In the genomic region with DNA sequence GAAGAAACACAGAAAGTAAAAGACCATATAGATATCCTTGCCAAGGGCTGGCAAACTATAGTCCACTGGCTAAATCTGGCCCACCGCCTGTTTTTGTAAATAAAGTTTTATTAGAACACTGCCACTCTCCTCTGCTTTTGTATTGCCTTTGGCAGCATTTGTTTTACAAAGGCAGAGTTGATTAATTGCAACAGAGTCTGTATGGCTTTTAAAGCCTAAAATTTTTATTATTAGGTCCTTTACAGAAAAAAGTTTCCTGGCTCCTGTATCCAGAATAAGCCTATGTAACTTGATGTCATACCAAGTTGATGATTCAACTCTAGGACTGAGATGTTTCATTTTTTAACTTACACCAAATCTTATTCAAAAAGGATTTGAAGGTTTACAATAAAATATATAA, we compare ENCODE assay signal across 17 cellular contexts. TPM values are rescaled to one million over a fixed set of nuclear protein-coding genes. Genes with fewer than 3 reads are reported as not detected.
A peak's percentile ranks its signal among the peaks of the same experiment; 100 is the strongest.
DNase-seq lines count a peak whose midpoint lies in the region; ATAC-seq and TF ChIP-seq lines count a peak whose summit lies in the region.
"Had no signal": no experiment of that assay in that cellular context is flagged by ENCODE, and none has a peak within 500 bp of the region (broad histone marks: within the 10 kb centered on the region; RNA-seq: fewer than 3 reads in every experiment).

No MANE protein-coding gene starts in this region.

- H3K27me3 Mint-ChIP-seq in CD4-positive, alpha-beta memory T cell, result peaks cover 0 to 4% of the 10 kb centered on the region in 2 donors
- H3K27me3 Mint-ChIP-seq: activated T-helper 17 cell treated with anti-CD3 and anti-CD28 coated beads, Interleukin-2, amount 50 U/mL, for 72 hours had no signal

- H3K4me2 ChIP-seq in SK-N-SH (no peak overlapping the region), fibroblast of lung (ENCODE audit: extremely low read depth, insufficient read depth, low read length) (no peak overlapping the region)

- DNase-seq in ELR (ENCODE audit: low read depth), result peak; percentile 73
- DNase-seq in SK-N-SH, result no peak
- DNase-seq in fibroblast of lung (ENCODE audit: low read depth in 2 of 2), result peak; percentile 67 to 78
- DNase-seq in skeletal muscle cell (ENCODE audit: low read depth), result peak; percentile 43
- DNase-seq in sciatic nerve (ENCODE audit: low spot score), result no peak
- no peak for DNase-seq in CD4-positive, alpha-beta memory T cell
- no peak for DNase-seq in NCI-H1105 treated with DMSO at 0.1 percent for 48 hours (lab: John Stamatoyannopoulos, UW)
- DNase-seq in GM10266 (ENCODE audit: extremely low spot score), result no peak
- DNase-seq: activated CD8-positive, alpha-beta T cell treated with anti-CD3 and anti-CD28 coated beads for 36 hours; body of pancreas; hypothalamus; KBM-7; lower lobe of right lung; NCI-H146; NCI-H69 had no signal

- POLR2A ChIA-PET in SK-N-SH (lab: Yijun Ruan, JAX), result no interaction called here
- POLR2A ChIA-PET in CD4-positive, alpha-beta memory T cell (lab: Charles Lee; ENCODE audit: partially characterized antibody), result no interaction called here

- no peaks in the 10 kb centered on the region for H3K9me3 Mint-ChIP-seq in CD4-positive, alpha-beta memory T cell
- H3K9me3 Mint-ChIP-seq: activated CD8-positive, alpha-beta T cell treated with anti-CD3 and anti-CD28 coated beads for 36 hours; activated T-helper 17 cell treated with anti-CD3 and anti-CD28 coated beads, Interleukin-2, amount 50 U/mL, for 72 hours; T-helper 2 cell treated with Interferon-gamma antibody and Interleukin-4, amounts not matched to agents 5 μg/mL and 100 μg/mL, for 36 hours had no signal

- TF ChIP-seq EP300 in SK-N-SH (IDR thresholded peaks at IDR 0.05; ENCODE audit: borderline replicate concordance in 1 of 2, low read depth in 1 of 2, low read length in 1 of 2), result no peak

- no peaks in the 10 kb centered on the region for H3K9me2 ChIP-seq in SK-N-SH

- intact Hi-C loops in sciatic nerve (cut with DNase I), result no loop called here
- intact Hi-C loops in CD4-positive, alpha-beta memory T cell (cut with micrococcal nuclease), result no loop called here

- H3K79me2 ChIP-seq in SK-N-SH (ENCODE audit: insufficient read depth) (no peaks in the 10 kb centered on the region), fibroblast of lung (ENCODE audit: control insufficient read depth, insufficient read depth, low read length) (peaks cover 25% of the 10 kb centered on the region)

- TF ChIP-seq CTCF in SK-N-SH (IDR thresholded peaks at IDR 0.05), result no peak
- no peak for TF ChIP-seq CTCF in fibroblast of lung (conservative IDR thresholded peaks at IDR 0.05 in 1 of 2, IDR thresholded peaks at IDR 0.05 in 1 of 2; ENCODE audit: low read depth in 1 of 2, low read length in 2 of 2)
- no peak for TF ChIP-seq CTCF in GM10266 (IDR thresholded peaks at IDR 0.05; ENCODE audit: control insufficient read depth, insufficient read depth, low read depth, missing control alignments)

- no peak overlapping the region for H2AFZ ChIP-seq in SK-N-SH (ENCODE audit: low read depth)
- H2AFZ ChIP-seq in fibroblast of lung (ENCODE audit: low read length), result no peak overlapping the region

- no peaks in the 10 kb centered on the region for H3K27me3 ChIP-seq in SK-N-SH (ENCODE audit: insufficient read depth)
- H3K27me3 ChIP-seq in fibroblast of lung (ENCODE audit: control insufficient read depth, insufficient read depth, low read length), result no peaks in the 10 kb centered on the region
- H3K27me3 ChIP-seq in CD4-positive, alpha-beta memory T cell (ENCODE audit: insufficient read depth, low read length), result no peaks in the 10 kb centered on the region
- H3K27me3 ChIP-seq: body of pancreas had no signal

- CTCF ChIA-PET in SK-N-SH (lab: Yijun Ruan, JAX), result interaction anchor here (0.9 to 3.3 kb wide), 5 partner anchors 9 to 61 kb away, joined by 3 to 9 read pairs (median 4); partner anchors contain the start of gene CPED1
- CTCF ChIA-PET in CD4-positive, alpha-beta memory T cell (lab: Charles Lee; ENCODE audit: partially characterized antibody), result no interaction called here

- no peaks in the 10 kb centered on the region for H3K36me3 Mint-ChIP-seq in CD4-positive, alpha-beta memory T cell

- H3K4me3 ChIP-seq in SK-N-SH (ENCODE audit: low read depth in 2 of 2, low read length in 1 of 2), result no peak overlapping the region
- H3K4me3 ChIP-seq in fibroblast of lung (replicated peaks in 1 of 4; ENCODE audit: control extremely low read depth in 1 of 4, insufficient read depth in 1 of 4, low read depth in 3 of 4, low read length in 4 of 4), result no peak overlapping the region
- H3K4me3 ChIP-seq in skeletal muscle cell (ENCODE audit: low read depth, low read length), result no peak overlapping the region
- H3K4me3 ChIP-seq in CD4-positive, alpha-beta memory T cell (ENCODE audit: low read length in 2 of 2), result no peak overlapping the region
- H3K4me3 ChIP-seq: body of pancreas, lower lobe of right lung had no signal

- peaks cover 8 to 21% of the 10 kb centered on the region in 2 experiments; a peak in 3 of 4 replicates for H3K4me1 ChIP-seq in SK-N-SH (ENCODE audit: control insufficient read depth in 1 of 2, insufficient read depth in 2 of 2, low read depth in 1 of 2, low read length in 1 of 2)
- peaks cover 32% of the 10 kb centered on the region for H3K4me1 ChIP-seq in fibroblast of lung (ENCODE audit: control insufficient read depth, extremely low read depth, insufficient read depth, low read length)
- H3K4me1 ChIP-seq in CD4-positive, alpha-beta memory T cell (ENCODE audit: insufficient read depth, low read length), result no peaks in the 10 kb centered on the region
- H3K4me1 ChIP-seq: body of pancreas had no signal

- ATAC-seq in sciatic nerve, result no peak
- ATAC-seq: activated CD8-positive, alpha-beta T cell treated with anti-CD3 and anti-CD28 coated beads for 36 hours; activated T-helper 17 cell treated with anti-CD3 and anti-CD28 coated beads, Interleukin-2, amount 50 U/mL, for 72 hours had no signal

- H3F3A ChIP-seq in SK-N-SH (replicated peaks; ENCODE audit: insufficient read depth), result peaks cover 20% of the 10 kb centered on the region

- H4K20me1 ChIP-seq in SK-N-SH (ENCODE audit: insufficient read depth) (no peaks in the 10 kb centered on the region), fibroblast of lung (ENCODE audit: control insufficient read depth, extremely low read depth, insufficient read depth, low read length) (no peaks in the 10 kb centered on the region)

- WGBS in SK-N-SH (ENCODE audit: low lambda C conversion rate), result 96% methylated on average over 1 of the region's 1 CpG

- H3K4me3 Mint-ChIP-seq in CD4-positive, alpha-beta memory T cell, result no peak overlapping the region
- H3K4me3 Mint-ChIP-seq: activated CD8-positive, alpha-beta T cell treated with anti-CD3 and anti-CD28 coated beads for 36 hours; activated T-helper 17 cell treated with anti-CD3 and anti-CD28 coated beads, Interleukin-2, amount 50 U/mL, for 72 hours; T-helper 2 cell treated with Interferon-gamma antibody and Interleukin-4, amounts not matched to agents 5 μg/mL and 100 μg/mL, for 36 hours had no signal

- H3K27ac Mint-ChIP-seq in CD4-positive, alpha-beta memory T cell, result no peak overlapping the region
- H3K27ac Mint-ChIP-seq: activated CD8-positive, alpha-beta T cell treated with anti-CD3 and anti-CD28 coated beads for 36 hours; activated T-helper 17 cell treated with anti-CD3 and anti-CD28 coated beads, Interleukin-2, amount 50 U/mL, for 72 hours; T-helper 2 cell treated with Interferon-gamma antibody and Interleukin-4, amounts not matched to agents 5 μg/mL and 100 μg/mL, for 36 hours had no signal

- H3K27ac ChIP-seq in SK-N-SH (ENCODE audit: low read depth in 2 of 2, low read length in 1 of 2), result peak overlapping the region in 1 of 2 experiments; percentile 58; a peak in 2 of 4 replicates
- H3K27ac ChIP-seq in fibroblast of lung (ENCODE audit: insufficient read depth, low read length), result peak overlapping the region; percentile 25
- no peak overlapping the region for H3K27ac ChIP-seq in CD4-positive, alpha-beta memory T cell (ENCODE audit: low read depth, low read length)
- H3K27ac ChIP-seq: lower lobe of right lung had no signal

- H3K9ac ChIP-seq in SK-N-SH (no peak overlapping the region), fibroblast of lung (ENCODE audit: insufficient read depth, low read length) (no peak overlapping the region)

- no peaks in the 10 kb centered on the region for H3K4me1 Mint-ChIP-seq in CD4-positive, alpha-beta memory T cell
- H3K4me1 Mint-ChIP-seq: activated T-helper 17 cell treated with anti-CD3 and anti-CD28 coated beads, Interleukin-2, amount 50 U/mL, for 72 hours had no signal

- no peak for TF ChIP-seq RAD21 in SK-N-SH (IDR thresholded peaks at IDR 0.05; ENCODE audit: low read length)

- H3K9me3 ChIP-seq in SK-N-SH (no peaks in the 10 kb centered on the region), fibroblast of lung (ENCODE audit: control insufficient read depth, insufficient read depth, low read depth, low read length) (no peaks in the 10 kb centered on the region)
- no peaks in the 10 kb centered on the region for H3K9me3 ChIP-seq in CD4-positive, alpha-beta memory T cell (ENCODE audit: control insufficient read depth in 1 of 2, low read length in 2 of 2)
- H3K9me3 ChIP-seq: body of pancreas, lower lobe of right lung had no signal

- H3K36me3 ChIP-seq in SK-N-SH (replicated peaks in 1 of 2; ENCODE audit: control insufficient read depth in 1 of 2, insufficient read depth in 2 of 2, low read length in 1 of 2) (no peaks in the 10 kb centered on the region), fibroblast of lung (ENCODE audit: control insufficient read depth, insufficient read depth, low read length) (no peaks in the 10 kb centered on the region)
- no peaks in the 10 kb centered on the region for H3K36me3 ChIP-seq in CD4-positive, alpha-beta memory T cell (ENCODE audit: insufficient read depth, low read length)
- H3K36me3 ChIP-seq: lower lobe of right lung had no signal

TF ChIP-seq in SK-N-SH, 30 proteins besides CTCF, POLR2A, EP300 and RAD21 (continues in another document):
- TF ChIP-seq, protein P1, sequence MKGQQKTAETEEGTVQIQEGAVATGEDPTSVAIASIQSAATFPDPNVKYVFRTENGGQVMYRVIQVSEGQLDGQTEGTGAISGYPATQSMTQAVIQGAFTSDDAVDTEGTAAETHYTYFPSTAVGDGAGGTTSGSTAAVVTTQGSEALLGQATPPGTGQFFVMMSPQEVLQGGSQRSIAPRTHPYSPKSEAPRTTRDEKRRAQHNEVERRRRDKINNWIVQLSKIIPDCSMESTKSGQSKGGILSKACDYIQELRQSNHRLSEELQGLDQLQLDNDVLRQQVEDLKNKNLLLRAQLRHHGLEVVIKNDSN (IDR thresholded peaks at IDR 0.05; ENCODE audit: borderline replicate concordance, low read depth), result no peak
- peak; percentile 43 for TF ChIP-seq JUND (IDR thresholded peaks at IDR 0.05)
- TF ChIP-seq RFX5 (IDR thresholded peaks at IDR 0.05; ENCODE audit: low read length), result no peak

RNA-seq across cellular contexts. Expression of gene CPED1, which starts 31.7 kb away (rescaled TPM):
- polyA plus RNA-seq in SK-N-SH (2012; rRNA removed), result 4.4 and 4.8 TPM in 2 replicates
- 5.4 and 6.5 TPM in 2 replicates for polyA plus RNA-seq in SK-N-SH (2012; cell fraction: cytosol; rRNA removed)
- polyA plus RNA-seq in SK-N-SH (2012; cell fraction: nucleus; rRNA removed), result 6.0 and 6.2 TPM in 2 replicates
- total RNA-seq in fibroblast of lung, result 84.0 and 196 TPM in 2 replicates
- polyA plus RNA-seq in fibroblast of lung, result 70.2 and 83.2 TPM in 2 replicates
- 46.2 and 59.8 TPM in 2 replicates for polyA plus RNA-seq in fibroblast of lung (2012)
- 142 and 352 TPM in 2 replicates for polyA minus RNA-seq in fibroblast of lung (ENCODE audit: low replicate concordance)
- 41.9 TPM for total RNA-seq in sciatic nerve
- total RNA-seq in CD4-positive, alpha-beta memory T cell, result under 1 TPM in 1 of 2 experiments, not detected in 1; 0.32 TPM
- not detected for polyA plus RNA-seq in CD4-positive, alpha-beta memory T cell
- total RNA-seq: activated CD8-positive, alpha-beta T cell treated with anti-CD3 and anti-CD28 coated beads for 36 hours; activated T-helper 17 cell treated with anti-CD3 and anti-CD28 coated beads, Interleukin-2, amount 50 U/mL, for 72 hours had no signal

Comparison
In these comparisons a context has a peak if more than half of its experiments do, and no peak if none do; other contexts are left out.
1. DNase-seq: peak in ELR (single experiment), fibroblast of lung (2 of 2) and skeletal muscle cell (single experiment); none in SK-N-SH (single experiment), sciatic nerve (single experiment), CD4-positive, alpha-beta memory T cell (0 of 5), NCI-H1105 treated with DMSO at 0.1 percent for 48 hours (single experiment) and GM10266 (single experiment).
2. RNA of gene CPED1, which starts 31.7 kb away (total RNA-seq): 84.0 to 196 TPM in fibroblast of lung and 41.9 TPM in sciatic nerve (single experiment); 0.32 TPM in CD4-positive, alpha-beta memory T cell; every median in the first group is over 10 times any median in the second.